Comparison of ENCODE assay signal across 22 cellular contexts in the genomic region with DNA sequence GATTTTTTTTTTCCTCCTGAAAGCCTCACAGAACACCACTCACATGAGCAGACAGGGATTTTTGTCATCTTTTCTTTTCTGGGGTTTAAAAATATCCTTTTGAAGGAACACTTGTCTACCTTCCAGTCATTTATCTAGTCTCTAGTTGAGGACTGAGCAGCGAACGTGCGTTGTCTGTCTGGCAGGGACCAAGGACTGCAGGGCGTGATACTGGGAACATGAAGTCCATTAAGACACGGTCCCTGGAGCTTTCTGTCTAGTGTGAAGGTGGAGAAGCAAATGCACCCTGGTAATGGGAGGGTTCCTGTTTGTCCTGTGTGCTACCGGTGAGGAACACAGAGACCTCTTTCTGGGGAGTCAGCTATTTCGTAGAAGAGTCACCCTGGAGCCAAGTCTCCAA.
"Had no signal": no experiment of that assay in that cellular context is flagged by ENCODE, and none has a peak within 500 bp of the region (broad histone marks: within the 10 kb centered on the region; RNA-seq: fewer than 3 reads in every experiment).

No MANE protein-coding gene starts in this region.

- DNase-seq: activated CD4-positive, alpha-beta T cell treated with anti-CD3 and anti-CD28 coated beads for 4 hours; activated CD8-positive, alpha-beta memory T cell treated with anti-CD3 and anti-CD28 coated beads, Interleukin-2, amount 50 U/mL, for 4 hours; activated CD8-positive, alpha-beta T cell treated with anti-CD3 and anti-CD28 coated beads for 36 hours; activated effector memory CD4-positive, alpha-beta T cell treated with Interleukin-2 at 50 U/mL for 16 hours; activated naive CD4-positive, alpha-beta T cell treated with Interleukin-2 at 50 U/mL for 16 hours; amygdala; Karpas-422; MM.1S; NCI-H1105; NCI-H1436; NCI-H1694 treated with DMSO at 0.1 percent for 48 hours; NCI-H2029 treated with DMSO at 0.1 percent for 48 hours; NCI-H69; NK-92 treated with Interleukin-12 subunit alpha and Interleukin-12 subunit beta, amount 100 ng/mL, for 24 hours; Peyer's patch; SK-N-SH; T-helper 1 cell; WERI-Rb-1 had no signal

- H3K9me3 Mint-ChIP-seq: activated CD8-positive, alpha-beta T cell treated with anti-CD3 and anti-CD28 coated beads for 36 hours had no signal

- H3K27me3 ChIP-seq: Peyer's patch had no signal

- H3K9me3 ChIP-seq: Peyer's patch, SK-N-SH had no signal

- H3K27ac ChIP-seq: Peyer's patch, WERI-Rb-1 had no signal

- H3K36me3 ChIP-seq: Peyer's patch, WERI-Rb-1 had no signal

- H3K36me3 Mint-ChIP-seq: activated naive CD8-positive, alpha-beta T cell; brain had no signal

- H3K4me3 Mint-ChIP-seq: activated CD8-positive, alpha-beta T cell treated with anti-CD3 and anti-CD28 coated beads for 36 hours; activated naive CD8-positive, alpha-beta T cell; brain had no signal

- ATAC-seq: activated CD4-positive, CD25-positive, alpha-beta regulatory T cell treated with anti-CD3 and anti-CD28 coated beads, Interleukin-2, amount 50 U/mL, for 24 hours; activated CD8-positive, alpha-beta T cell treated with anti-CD3 and anti-CD28 coated beads for 36 hours had no signal

- H3K27me3 Mint-ChIP-seq: brain had no signal

- H3K4me1 ChIP-seq: Peyer's patch had no signal

- FAIRE-seq: astrocyte had no signal

- H3K9ac ChIP-seq: SK-N-SH had no signal

- H3K4me3 ChIP-seq: Peyer's patch had no signal

- H3K27ac Mint-ChIP-seq: activated CD8-positive, alpha-beta T cell treated with anti-CD3 and anti-CD28 coated beads for 36 hours; activated naive CD8-positive, alpha-beta T cell had no signal

- H3K4me2 ChIP-seq: SK-N-SH had no signal
